ENCODE assay signal across 31 cellular contexts in genomic region chr12:25287610-25288009, GRCh38. TPM values are rescaled to one million over a fixed set of nuclear protein-coding genes. Genes with fewer than 3 reads are reported as not detected.
DNase-seq lines count a peak whose midpoint lies in the region; ATAC-seq and TF ChIP-seq lines count a peak whose summit lies in the region.
"Had no signal": no experiment of that assay in that cellular context is flagged by ENCODE, and none has a peak within 500 bp of the region (broad histone marks: within the 10 kb centered on the region; RNA-seq: fewer than 3 reads in every experiment).

No MANE protein-coding gene starts in this region.

- H3K27ac ChIP-seq in 22Rv1 = peak overlapping the region; percentile 35; the same call in 1 of the 2 replicates
- H3K27ac ChIP-seq: A549; BLaER1; BLaER1 treated with 17β-estradiol and CSF1 and Interleukin-3, amounts not matched to agents 10 nM and 100 nM; C4-2B had no signal

- H3K27me3 Mint-ChIP-seq in chondrocyte (ENCODE audit: low read depth) = no peaks in the 10 kb centered on the region
- H3K27me3 Mint-ChIP-seq in glutamatergic neuron (ENCODE audit: unreplicated experiment) = no peaks in the 10 kb centered on the region
- H3K27me3 Mint-ChIP-seq: B cell; CD4-positive, alpha-beta T cell had no signal

- H3K4me1 Mint-ChIP-seq in chondrocyte (ENCODE audit: low read depth) (peaks cover 22% of the 10 kb centered on the region), glutamatergic neuron (ENCODE audit: low read depth, unreplicated experiment) (no peaks in the 10 kb centered on the region)

- H3K27ac Mint-ChIP-seq in chondrocyte (ENCODE audit: unreplicated experiment) (peak overlapping the region; percentile 15), glutamatergic neuron (ENCODE audit: unreplicated experiment) (peak overlapping the region; percentile 5)
- H3K27ac Mint-ChIP-seq: B cell; CD14-positive monocyte; CD4-positive, alpha-beta memory T cell; CD4-positive, alpha-beta T cell; CD4-positive, CD25-positive, alpha-beta regulatory T cell; CD8-positive, alpha-beta memory T cell; CD8-positive, alpha-beta T cell had no signal

- no peak for DNase-seq in chondrocyte (ENCODE audit: low spot score)
- DNase-seq in glutamatergic neuron = no peak
- no peak for DNase-seq in midbrain (lab: John Stamatoyannopoulos, UW)
- DNase-seq in NCI-H2196 (lab: John Stamatoyannopoulos, UW; ENCODE audit: unreplicated experiment) = no peak
- DNase-seq: 8988T; ACHN; AML-193; BE2C; C1 segment of cervical spinal cord; Caco-2; Calu3; CD4-positive, alpha-beta memory T cell; CD4-positive, alpha-beta T cell; CD4-positive, CD25-positive, alpha-beta regulatory T cell; CD8-positive, alpha-beta memory T cell; CD8-positive, alpha-beta T cell; COR-L47; DMS 273 treated with DMSO at 0.1 percent for 48 hours; DMS153; DMS79; DMS79 treated with DMSO at 0.1 percent for 48 hours; DND-41; EL had no signal

- H3K36me3 Mint-ChIP-seq in chondrocyte (ENCODE audit: low read depth) (no peaks in the 10 kb centered on the region), glutamatergic neuron (ENCODE audit: unreplicated experiment) (no peaks in the 10 kb centered on the region)
- H3K36me3 Mint-ChIP-seq: CD14-positive monocyte; CD4-positive, alpha-beta memory T cell; CD4-positive, CD25-positive, alpha-beta regulatory T cell; CD8-positive, alpha-beta T cell had no signal

- H3K4me3 Mint-ChIP-seq in chondrocyte (ENCODE audit: unreplicated experiment) (no peak overlapping the region), glutamatergic neuron (ENCODE audit: unreplicated experiment) (no peak overlapping the region)
- H3K4me3 Mint-ChIP-seq: B cell; CD14-positive monocyte; CD4-positive, alpha-beta memory T cell; CD4-positive, alpha-beta T cell; CD4-positive, CD25-positive, alpha-beta regulatory T cell; CD8-positive, alpha-beta memory T cell; CD8-positive, alpha-beta T cell had no signal

- H3K9me3 Mint-ChIP-seq in chondrocyte (ENCODE audit: low read depth) = peaks cover 14% of the 10 kb centered on the region
- H3K9me3 Mint-ChIP-seq in glutamatergic neuron (ENCODE audit: unreplicated experiment) = no peaks in the 10 kb centered on the region

- no peak for TF ChIP-seq CTCF in 22Rv1 (IDR thresholded peaks at IDR 0.05)
- no peak for TF ChIP-seq CTCF in chondrocyte (IDR thresholded peaks at IDR 0.05)
- TF ChIP-seq CTCF in glutamatergic neuron (IDR thresholded peaks at IDR 0.05; ENCODE audit: partially characterized antibody, unreplicated experiment) = no peak

- no peak for ATAC-seq in HG02840 (IDR thresholded peaks at IDR 0.05; ENCODE audit: low FRiP score, unreplicated experiment)
- ATAC-seq: A549; CD8-positive, alpha-beta T cell had no signal

RNA-seq across cellular contexts. Expression of gene KRAS, which starts 36.9 kb away (rescaled TPM):
- total RNA-seq in chondrocyte (27.5 to 31.7 TPM (median 31.5 TPM) in 3 replicates), glutamatergic neuron (ENCODE audit: unreplicated experiment) (42.6 TPM)
